ENCODE assay signal across 8 cellular contexts in the genomic region with DNA sequence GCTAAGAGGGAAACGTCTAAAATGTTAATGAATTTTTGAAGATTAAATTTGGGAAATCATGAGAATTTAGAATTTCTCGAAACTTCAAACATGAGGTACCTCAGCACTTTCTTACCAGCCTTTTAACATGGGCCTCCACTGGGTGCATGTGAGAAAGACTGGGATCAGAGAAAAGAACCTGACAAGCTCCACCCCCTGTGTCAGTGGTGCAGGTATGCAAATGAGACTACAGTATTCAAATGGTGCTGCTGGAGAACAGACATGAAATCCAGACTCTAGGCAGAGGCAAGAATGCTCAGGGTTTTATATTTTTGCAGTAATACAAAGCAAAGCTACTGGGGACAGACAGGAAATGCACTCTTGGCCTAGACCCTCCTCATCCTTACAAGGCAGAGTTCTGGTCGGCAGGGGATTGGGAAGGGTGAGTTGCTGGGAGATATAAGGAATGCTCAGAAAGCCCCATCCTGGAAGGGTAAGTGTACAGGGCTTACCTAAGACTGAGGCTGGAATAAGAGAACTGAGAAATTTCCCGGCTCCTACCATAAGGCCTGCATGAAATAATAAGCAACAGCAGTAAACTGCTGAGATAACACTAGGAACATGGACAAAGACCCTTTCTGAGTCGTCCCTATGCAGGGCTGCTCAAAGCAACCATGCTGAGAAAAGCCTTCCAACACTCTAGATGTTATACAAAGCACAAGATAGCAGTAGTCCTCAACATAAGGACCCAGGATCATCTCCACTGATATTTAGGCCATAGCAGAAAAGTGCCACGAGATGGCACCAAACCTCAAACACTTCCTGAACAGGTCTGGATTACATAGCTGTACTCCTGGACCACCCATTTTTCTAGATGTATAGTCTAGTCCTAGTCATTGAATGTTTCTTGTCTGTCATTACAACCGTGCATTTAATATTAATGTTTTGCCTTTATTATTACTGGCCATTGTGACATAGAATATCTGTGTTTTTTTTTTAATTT.
DNase-seq lines count a peak whose midpoint lies in the region; ATAC-seq and TF ChIP-seq lines count a peak whose summit lies in the region.

No MANE protein-coding gene starts in this region.

- DNase-seq in CD1c-positive myeloid dendritic cell (ENCODE audit: extremely low spot score) (peak; percentile 33), NCI-H1105 treated with DMSO at 0.1 percent for 48 hours (lab: John Stamatoyannopoulos, UW) (peak; percentile 50), fibroblast of the conjunctiva (ENCODE audit: low read depth) (peak; percentile 42), osteocyte (ENCODE audit: extremely low spot score, unreplicated experiment) (no peak), amniotic stem cell (lab: John Stamatoyannopoulos, UW) (no peak)

- peak; percentile 56 for TF ChIP-seq CTCF in SU-DHL-6 (IDR thresholded peaks at IDR 0.05; ENCODE audit: insufficient read depth, low read length, poor library complexity, severe bottlenecking)
- peak; percentile 85 for TF ChIP-seq CTCF in osteocyte (IDR thresholded peaks at IDR 0.05)

- H3K36me3 ChIP-seq in SU-DHL-6 (ENCODE audit: low read length) = no peaks in the 10 kb centered on the region

- no peaks in the 10 kb centered on the region for H3K27me3 Mint-ChIP-seq in osteocyte (ENCODE audit: unreplicated experiment)

- H3K79me2 ChIP-seq in SU-DHL-6 (ENCODE audit: insufficient read depth, low read length) = no peaks in the 10 kb centered on the region

- H3F3A ChIP-seq in SU-DHL-6 (ENCODE audit: insufficient read depth) = no peaks in the 10 kb centered on the region

- H3K27ac ChIP-seq in SU-DHL-6 (ENCODE audit: low read depth, low read length) = no peak overlapping the region

- H3K9me3 Mint-ChIP-seq in osteocyte (ENCODE audit: unreplicated experiment) = no peaks in the 10 kb centered on the region

- no peak overlapping the region for H3K4me3 Mint-ChIP-seq in osteocyte (ENCODE audit: unreplicated experiment)

- H3K27ac Mint-ChIP-seq in osteocyte (ENCODE audit: unreplicated experiment) = no peak overlapping the region

- H2AFZ ChIP-seq in SU-DHL-6 (ENCODE audit: low read depth, low read length, severe bottlenecking) = no peak overlapping the region

- no peak overlapping the region for H3K4me2 ChIP-seq in SU-DHL-6 (ENCODE audit: low read depth, low read length, poor library complexity, severe bottlenecking)

- ATAC-seq in GM18861 (IDR thresholded peaks at IDR 0.05; ENCODE audit: unreplicated experiment) (peak; percentile 98), HG02938 (IDR thresholded peaks at IDR 0.05; ENCODE audit: unreplicated experiment) (peak; percentile 99)

- H3K27me3 ChIP-seq in SU-DHL-6 (ENCODE audit: low read length) = no peaks in the 10 kb centered on the region

- H3K9ac ChIP-seq in SU-DHL-6 (ENCODE audit: low read length) = no peak overlapping the region

- H3K4me3 ChIP-seq in SU-DHL-6 (ENCODE audit: insufficient read depth, low read length, poor library complexity, severe bottlenecking) = no peak overlapping the region

- no peaks in the 10 kb centered on the region for H3K9me2 ChIP-seq in SU-DHL-6 (replicated peaks; ENCODE audit: insufficient read depth, low read length)

- no peaks in the 10 kb centered on the region for H3K9me3 ChIP-seq in SU-DHL-6 (ENCODE audit: insufficient read depth, low read length)

- H4K20me1 ChIP-seq in SU-DHL-6 (ENCODE audit: low read depth, low read length) = no peaks in the 10 kb centered on the region

- peaks cover 2% of the 10 kb centered on the region for H3K4me1 Mint-ChIP-seq in osteocyte (ENCODE audit: unreplicated experiment)

- no peaks in the 10 kb centered on the region for H3K36me3 Mint-ChIP-seq in osteocyte (ENCODE audit: unreplicated experiment)

Comparison
In these comparisons a context has a peak if more than half of its experiments do, and no peak if none do; other contexts are left out.
1. DNase-seq: peak in CD1c-positive myeloid dendritic cell (single experiment), NCI-H1105 treated with DMSO at 0.1 percent for 48 hours (single experiment) and fibroblast of the conjunctiva (single experiment); none in osteocyte (single experiment) and amniotic stem cell (single experiment).